In genomic region chr21:33992412-33992811, GRCh38 we compare ENCODE assay signal across 6 cellular contexts.
DNase-seq lines count a peak whose midpoint lies in the region; ATAC-seq, FAIRE-seq and TF ChIP-seq lines count a peak whose summit lies in the region.
"Not testable (repeated sequence)": the region's sequence is repeated elsewhere in the genome, so short reads cannot be mapped to it uniquely, and the experiment has no call there.

No MANE protein-coding gene starts in this region.

- TF ChIP-seq RAD21 in K562 (CRISPR knock-in tag; conservative IDR thresholded peaks at IDR 0.05 in 1 of 2, IDR thresholded peaks at IDR 0.05 in 1 of 2); HepG2 (CRISPR knock-in tag; IDR thresholded peaks at IDR 0.05): not testable (repeated sequence)

- not testable (repeated sequence) for BruUV-seq in K562 (replicated peaks; lab: Mats Ljungman, UMichigan); HepG2 (replicated peaks; lab: Mats Ljungman, UMichigan)

- H3K36me3 ChIP-seq in GM23338 (ENCODE audit: insufficient read depth); K562 (ENCODE audit: control insufficient read depth, insufficient read depth, low read length); endodermal cell (ENCODE audit: control insufficient read depth, insufficient read depth, low read length); HepG2 (replicated peaks in 1 of 2; ENCODE audit: control insufficient read depth in 1 of 2, insufficient read depth in 2 of 2, low read length in 2 of 2); neural progenitor cell: not testable (repeated sequence)

- not testable (repeated sequence) for H3K9me1 ChIP-seq in K562 (ENCODE audit: control insufficient read depth, insufficient read depth, low read length)

- 32% methylated on average over 2 of the region's 2 CpGs for WGBS in K562 (ENCODE audit: insufficient coverage, low coverage, missing lambda C conversion rate)
- WGBS in endodermal cell (ENCODE audit: insufficient coverage in 1 of 2, insufficient read length in 1 of 2), 2 experiments = 55% methylated on average over 2 of the region's 2 CpGs; no CpG with 5 or more reads in 1 of the 2 experiments
- 8% methylated on average over 2 of the region's 2 CpGs for WGBS in HepG2 (ENCODE audit: low lambda C conversion rate)

- H3K27me3 Mint-ChIP-seq in GM23338 (ENCODE audit: insufficient read depth, low read depth, poor library complexity); activated T-helper 17 cell treated with anti-CD3 and anti-CD28 coated beads, Interleukin-2, amount 50 U/mL, for 72 hours; endodermal cell (ENCODE audit: insufficient read depth); neural progenitor cell (ENCODE audit: insufficient read depth, low read depth): not testable (repeated sequence)

- intact Hi-C loops in K562 (cut with micrococcal nuclease); HepG2 (cut with micrococcal nuclease; ENCODE audit: unreplicated experiment): not testable (repeated sequence)

- H2AFZ ChIP-seq in GM23338 (peak overlapping the region; percentile 66; the same call in 1 of the 2 replicates), K562 (ENCODE audit: low read depth, low read length) (peak overlapping the region; percentile 12; the same call in 1 of the 2 replicates)
- not testable (repeated sequence) for H2AFZ ChIP-seq in HepG2 (ENCODE audit: low read length); neural progenitor cell (replicated peaks)

- H3K4me3 ChIP-seq in GM23338; K562; endodermal cell (ENCODE audit: low read length); HepG2 (replicated peaks in 1 of 3; ENCODE audit: insufficient read depth in 1 of 3, low read depth in 2 of 3, low read length in 3 of 3); neural progenitor cell: not testable (repeated sequence)

- H3F3A ChIP-seq in GM23338 (replicated peaks; ENCODE audit: low read depth); neural progenitor cell (ENCODE audit: low read depth): not testable (repeated sequence)

- in situ Hi-C loops in K562 (cut with MboI); HepG2 (cut with HindIII; ENCODE audit: extremely low pct_ligation_motif_present, low pct_unique_long_range_greater_than_20kb): not testable (repeated sequence)

- H3K4me2 ChIP-seq in GM23338; K562 (ENCODE audit: insufficient read depth, low read length); HepG2 (ENCODE audit: low read depth, low read length); neural progenitor cell: not testable (repeated sequence)

- TF ChIP-seq POLR2A in K562 (conservative IDR thresholded peaks at IDR 0.05); HepG2 (IDR thresholded peaks at IDR 0.05; ENCODE audit: insufficient read depth in 1 of 2, low read depth in 2 of 2, low read length in 2 of 2): not testable (repeated sequence)

- not testable (repeated sequence) for H4K20me1 ChIP-seq in GM23338 (replicated peaks; ENCODE audit: insufficient read depth); K562 (replicated peaks; ENCODE audit: control insufficient read depth, insufficient read depth, low read length); HepG2 (ENCODE audit: insufficient read depth, low read length); neural progenitor cell (ENCODE audit: low read depth)

- ATAC-seq in GM23338, K562, HepG2: not testable (repeated sequence)
- peak; percentile 56 for ATAC-seq in activated T-helper 17 cell treated with anti-CD3 and anti-CD28 coated beads, Interleukin-2, amount 50 U/mL, for 72 hours (replicated peaks)

- H3K9ac ChIP-seq in K562 (ENCODE audit: insufficient read depth in 1 of 2, low read depth in 2 of 2, low read length in 2 of 2); endodermal cell (ENCODE audit: extremely low read depth, low read length, poor library complexity, severe bottlenecking); HepG2 (ENCODE audit: insufficient read depth, low read depth, low read length); neural progenitor cell: not testable (repeated sequence)

- FAIRE-seq in K562 (lab: Jason Lieb, UNC); HepG2 (lab: Jason Lieb, UNC): not testable (repeated sequence)

- POLR2A ChIA-PET in K562 (lab: Yijun Ruan, JAX) = interaction anchor here (1.3 kb wide), 2 partner anchors 9 to 16 kb away, joined by 3 to 5 read pairs; no protein-coding TSS in a partner anchor
- POLR2A ChIA-PET in HepG2 (lab: Yijun Ruan, JAX) = not testable (repeated sequence)

- not testable (repeated sequence) for H3K4me1 ChIP-seq in GM23338 (ENCODE audit: insufficient read depth); endodermal cell (ENCODE audit: control insufficient read depth, insufficient read depth, low read length); neural progenitor cell
- H3K4me1 ChIP-seq in K562 (replicated peaks in 1 of 2; ENCODE audit: control insufficient read depth in 2 of 2, insufficient read depth in 2 of 2, low read length in 2 of 2) (peaks cover 9 to 17% of the 10 kb centered on the region in 2 experiments; a peak in 4 of 5 replicates), HepG2 (ENCODE audit: insufficient read depth, low read length) (peaks cover 26% of the 10 kb centered on the region; the same call in 1 of the 2 replicates)

- not testable (repeated sequence) for H3K9me3 ChIP-seq in K562 (replicated peaks; ENCODE audit: control insufficient read depth, insufficient read depth, low read depth, low read length); HepG2 (ENCODE audit: low read length); neural progenitor cell (ENCODE audit: low read depth)
- H3K9me3 ChIP-seq in endodermal cell (ENCODE audit: control insufficient read depth, low read length) = peaks cover 10% of the 10 kb centered on the region

- H3K27ac Mint-ChIP-seq in GM23338 = not testable (repeated sequence)
- H3K27ac Mint-ChIP-seq in activated T-helper 17 cell treated with anti-CD3 and anti-CD28 coated beads, Interleukin-2, amount 50 U/mL, for 72 hours = peak overlapping the region; percentile 42
- H3K27ac Mint-ChIP-seq in endodermal cell (peak overlapping the region; percentile 17), neural progenitor cell (peak overlapping the region; percentile 65)

- H3K27ac ChIP-seq in GM23338 (ENCODE audit: low read depth); K562 (ENCODE audit: extremely low read depth, low read depth, low read length); endodermal cell (ENCODE audit: low read depth, low read length); HepG2 (ENCODE audit: extremely low read length, insufficient read depth, low read length); neural progenitor cell: not testable (repeated sequence)

- H3K27me3 ChIP-seq in GM23338 (ENCODE audit: insufficient read depth); K562 (ENCODE audit: control insufficient read depth in 2 of 2, insufficient read depth in 2 of 2, low read length in 2 of 2); endodermal cell (ENCODE audit: control insufficient read depth, insufficient read depth, low read length, poor library complexity, severe bottlenecking); neural progenitor cell: not testable (repeated sequence)
- peaks cover under 1 to 14% of the 10 kb centered on the region in 2 experiments; a peak in 4 of 5 replicates for H3K27me3 ChIP-seq in HepG2 (ENCODE audit: control insufficient read depth in 1 of 2, insufficient read depth in 2 of 2, low read length in 2 of 2)

- not testable (repeated sequence) for H3K36me3 Mint-ChIP-seq in GM23338 (ENCODE audit: low read depth); activated T-helper 17 cell treated with anti-CD3 and anti-CD28 coated beads, Interleukin-2, amount 50 U/mL, for 72 hours (ENCODE audit: low read depth); endodermal cell (ENCODE audit: low read depth); neural progenitor cell

- not testable (repeated sequence) for TF ChIP-seq EP300 in K562 (IDR thresholded peaks at IDR 0.05; ENCODE audit: low read length); HepG2 (IDR thresholded peaks at IDR 0.05; ENCODE audit: low read depth in 2 of 2, low read length in 2 of 2); HepG2 (CRISPR knock-in tag; IDR thresholded peaks at IDR 0.05; ENCODE audit: borderline replicate concordance)

- TF ChIP-seq CTCF in GM23338 (conservative IDR thresholded peaks at IDR 0.05; ENCODE audit: low read depth in 2 of 2); K562 (IDR thresholded peaks at IDR 0.05 in 2 of 3, conservative IDR thresholded peaks at IDR 0.05 in 1 of 3; ENCODE audit: insufficient read depth in 2 of 3, low read depth in 1 of 3, low read length in 3 of 3); endodermal cell (conservative IDR thresholded peaks at IDR 0.05); HepG2 (CRISPR knock-in tag; IDR thresholded peaks at IDR 0.05); neural progenitor cell (IDR thresholded peaks at IDR 0.05): not testable (repeated sequence)

- H3K79me2 ChIP-seq in GM23338 (replicated peaks; ENCODE audit: insufficient read depth); K562 (ENCODE audit: control insufficient read depth, insufficient read depth, low read length); HepG2 (ENCODE audit: insufficient read depth, low read length); neural progenitor cell (ENCODE audit: low read depth): not testable (repeated sequence)

- H3K9me2 ChIP-seq in GM23338 (ENCODE audit: insufficient read depth) = not testable (repeated sequence)

- CTCF ChIA-PET in K562 (lab: Yijun Ruan, JAX; ENCODE audit: low intra/inter-chr PET ratio); HepG2 (lab: Yijun Ruan, JAX; ENCODE audit: low intra/inter-chr PET ratio, low total read pairs): not testable (repeated sequence)

- not testable (repeated sequence) for H3K9me3 Mint-ChIP-seq in GM23338, endodermal cell
- H3K9me3 Mint-ChIP-seq in activated T-helper 17 cell treated with anti-CD3 and anti-CD28 coated beads, Interleukin-2, amount 50 U/mL, for 72 hours = peaks cover 16% of the 10 kb centered on the region
- H3K9me3 Mint-ChIP-seq in neural progenitor cell = peaks cover 15% of the 10 kb centered on the region

- peaks cover 21% of the 10 kb centered on the region for H3K4me1 Mint-ChIP-seq in GM23338
- peaks cover 11% of the 10 kb centered on the region for H3K4me1 Mint-ChIP-seq in activated T-helper 17 cell treated with anti-CD3 and anti-CD28 coated beads, Interleukin-2, amount 50 U/mL, for 72 hours
- H3K4me1 Mint-ChIP-seq in endodermal cell = peaks cover 16% of the 10 kb centered on the region
- H3K4me1 Mint-ChIP-seq in neural progenitor cell = not testable (repeated sequence)

- not testable (repeated sequence) for H3K4me3 Mint-ChIP-seq in GM23338, endodermal cell, neural progenitor cell
- H3K4me3 Mint-ChIP-seq in activated T-helper 17 cell treated with anti-CD3 and anti-CD28 coated beads, Interleukin-2, amount 50 U/mL, for 72 hours = peak overlapping the region; percentile 4

- not testable (repeated sequence) for DNase-seq in GM23338 (ENCODE audit: low spot score); K562 (ENCODE audit: extremely low read depth in 1 of 4, low spot score in 3 of 4); endodermal cell; HepG2 (ENCODE audit: low spot score); neural progenitor cell (ENCODE audit: low spot score)
